25 cellular contexts compared by ENCODE assay signal in the genomic region with DNA sequence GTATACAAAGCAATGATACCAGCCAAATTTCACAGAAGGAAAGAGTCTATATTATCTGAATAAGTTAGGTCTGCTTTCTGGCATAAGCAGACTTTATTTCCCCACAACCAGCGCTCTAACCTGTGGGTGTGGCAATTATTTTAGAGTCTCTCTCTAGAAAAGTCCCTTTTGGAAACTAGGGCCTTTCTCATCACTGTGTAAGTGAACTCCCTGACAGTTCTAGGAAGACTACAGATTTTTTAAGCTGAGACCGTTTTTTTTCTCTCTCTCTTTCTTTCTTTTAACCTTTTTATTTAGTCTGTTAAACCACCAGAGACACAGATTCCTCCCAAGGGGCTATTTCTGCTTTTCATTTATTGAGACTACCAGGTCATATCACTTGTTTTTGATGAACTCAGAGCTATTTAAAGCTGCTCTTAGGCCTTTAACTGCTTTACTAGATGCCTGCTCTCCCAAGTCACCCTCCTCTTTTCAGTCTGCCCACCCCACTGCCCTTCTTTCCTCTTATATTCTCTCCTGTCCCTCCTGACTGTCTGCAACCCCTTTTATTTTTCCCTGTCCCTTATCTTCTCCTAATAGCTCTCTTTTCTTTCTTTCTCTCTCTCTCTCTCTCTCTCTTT.
A peak's percentile ranks its signal among the peaks of the same experiment; 100 is the strongest.
DNase-seq lines count a peak whose midpoint lies in the region; ATAC-seq and TF ChIP-seq lines count a peak whose summit lies in the region.
"Had no signal": no experiment of that assay in that cellular context is flagged by ENCODE, and none has a peak within 500 bp of the region (broad histone marks: within the 10 kb centered on the region; RNA-seq: fewer than 3 reads in every experiment).

No MANE protein-coding gene starts in this region.

- H3K23ac ChIP-seq in mesenchymal stem cell (ENCODE audit: low read length in 2 of 2) = no peak overlapping the region

- H3K14ac ChIP-seq in mesenchymal stem cell (ENCODE audit: low read length in 2 of 2) = no peak overlapping the region

- CTCF ChIA-PET in MCF 10A (lab: Yijun Ruan, JAX) = interaction anchor here (0.6 to 1.1 kb wide), 3 partner anchors 17 to 376 kb away, joined by 4 to 6 read pairs (median 4); no protein-coding TSS in a partner anchor
- CTCF ChIA-PET in mammary epithelial cell (lab: Charles Lee; ENCODE audit: low non-redundant PET) = no interaction called here

- H3K36me3 Mint-ChIP-seq in MCF 10A (ENCODE audit: insufficient read depth, unreplicated experiment) (no peaks in the 10 kb centered on the region), chondrocyte (ENCODE audit: low read depth) (no peaks in the 10 kb centered on the region)
- no peaks in the 10 kb centered on the region for H3K36me3 Mint-ChIP-seq in stimulated activated memory B cell treated with anti-CD40 and anti-IgM and Interleukin-4, amounts not matched to agents 10 μg/mL and 1 μg/mL and 100 μg/mL, for 72 hours
- H3K36me3 Mint-ChIP-seq: natural killer cell had no signal

- H3K79me1 ChIP-seq in mesenchymal stem cell (replicated peaks; ENCODE audit: low read length, poor library complexity, severe bottlenecking) = no peaks in the 10 kb centered on the region

- no peaks in the 10 kb centered on the region for H3K27me3 Mint-ChIP-seq in MCF 10A (ENCODE audit: insufficient read depth, unreplicated experiment)
- H3K27me3 Mint-ChIP-seq in chondrocyte (ENCODE audit: low read depth) = no peaks in the 10 kb centered on the region
- H3K27me3 Mint-ChIP-seq in stimulated activated memory B cell treated with anti-CD40 and anti-IgM and Interleukin-4, amounts not matched to agents 10 μg/mL and 1 μg/mL and 100 μg/mL, for 72 hours = no peaks in the 10 kb centered on the region
- H3K27me3 Mint-ChIP-seq: activated CD4-positive, alpha-beta T cell treated with anti-CD3 and anti-CD28 coated beads, Interleukin-2, amount 10 ng/mL, durations not matched to agents 7 days and 5 days had no signal

- H3K4me1 Mint-ChIP-seq in MCF 10A (ENCODE audit: insufficient read depth, unreplicated experiment) (peaks cover 50% of the 10 kb centered on the region), chondrocyte (ENCODE audit: low read depth) (peaks cover 24% of the 10 kb centered on the region)
- peaks cover 37% of the 10 kb centered on the region for H3K4me1 Mint-ChIP-seq in stimulated activated memory B cell treated with anti-CD40 and anti-IgM and Interleukin-4, amounts not matched to agents 10 μg/mL and 1 μg/mL and 100 μg/mL, for 72 hours
- H3K4me1 Mint-ChIP-seq: activated CD4-positive, alpha-beta T cell treated with anti-CD3 and anti-CD28 coated beads, Interleukin-2, amount 10 ng/mL, durations not matched to agents 7 days and 5 days; central memory CD8-positive, alpha-beta T cell; natural killer cell had no signal

- POLR2A ChIA-PET in MCF 10A (lab: Yijun Ruan, JAX) = interaction anchor here (0.9 to 5.4 kb wide), 3 partner anchors 9 to 17 kb away, joined by 3 to 84 read pairs (median 3); no protein-coding TSS in a partner anchor

- H2BK12ac ChIP-seq in mesenchymal stem cell (ENCODE audit: low read length in 2 of 2) = peak overlapping the region in 1 of 2 experiments; percentile 12

- peak; percentile 60 for ATAC-seq in stimulated activated memory B cell treated with anti-CD40 and anti-IgM and Interleukin-4, amounts not matched to agents 10 μg/mL and 1 μg/mL and 100 μg/mL, for 72 hours
- ATAC-seq: natural killer cell had no signal

- no TSS peak for BruUV-seq in MCF 10A (replicated peaks; lab: Mats Ljungman, UMichigan)
- BruUV-seq in mammary epithelial cell (replicated peaks; lab: Mats Ljungman, UMichigan) = no TSS peak

- H3K4me3 ChIP-seq in mammary epithelial cell (replicated peaks in 1 of 3; ENCODE audit: insufficient read depth in 1 of 3, low read depth in 2 of 3, low read length in 3 of 3) = no peak overlapping the region
- H3K4me3 ChIP-seq in mesenchymal stem cell (ENCODE audit: insufficient read depth in 1 of 2, low read depth in 1 of 2, low read length in 2 of 2) = no peak overlapping the region
- H3K4me3 ChIP-seq in effector memory CD4-positive, alpha-beta T cell (ENCODE audit: insufficient read depth, low read depth, low read length, poor library complexity, severe bottlenecking) = no peak overlapping the region
- H3K4me3 ChIP-seq: sigmoid colon, upper lobe of left lung had no signal

- dilution Hi-C loops in mammary epithelial cell (cut with HindIII; ENCODE audit: low sequenced_read_pairs) = no loop called here

- 77% methylated on average over 1 of the region's 2 CpGs for WGBS in mammary epithelial cell (ENCODE audit: low coverage, missing lambda C conversion rate)
- WGBS in mesenchymal stem cell = 20% methylated on average over 1 of the region's 2 CpGs

- H3K79me2 ChIP-seq in mammary epithelial cell (ENCODE audit: insufficient read depth, low read length) = no peaks in the 10 kb centered on the region

- no peaks in the 10 kb centered on the region for H3K27me3 ChIP-seq in mammary epithelial cell (ENCODE audit: insufficient read depth, low read length)
- peaks cover 0 to 27% of the 10 kb centered on the region in 2 experiments for H3K27me3 ChIP-seq in mesenchymal stem cell (ENCODE audit: control insufficient read depth in 1 of 2, insufficient read depth in 1 of 2, low read length in 2 of 2)
- H3K27me3 ChIP-seq in effector memory CD4-positive, alpha-beta T cell (replicated peaks; ENCODE audit: control insufficient read depth, insufficient read depth, low read length, poor library complexity, severe bottlenecking) = no peaks in the 10 kb centered on the region
- H3K27me3 ChIP-seq: sigmoid colon, upper lobe of left lung had no signal

- H2AFZ ChIP-seq in mammary epithelial cell (ENCODE audit: low read depth, low read length) (no peak overlapping the region), mesenchymal stem cell (ENCODE audit: low read depth, low read length) (no peak overlapping the region)

- H3K27ac ChIP-seq in mammary epithelial cell (ENCODE audit: insufficient read depth, low read depth, low read length) (no peak overlapping the region), mesenchymal stem cell (ENCODE audit: low read length, poor library complexity, severe bottlenecking) (peak overlapping the region; percentile 94)
- no peak overlapping the region for H3K27ac ChIP-seq in effector memory CD4-positive, alpha-beta T cell (ENCODE audit: insufficient read depth, low read length, poor library complexity, severe bottlenecking)
- H3K27ac ChIP-seq: sigmoid colon, VCaP had no signal

- intact Hi-C loops in MCF 10A (cut with micrococcal nuclease) (no loop called here), mammary epithelial cell (cut with micrococcal nuclease) (no loop called here)

- H4K8ac ChIP-seq in mesenchymal stem cell (ENCODE audit: low read length) = peak overlapping the region; percentile 16

- H2AK5ac ChIP-seq in mesenchymal stem cell (ENCODE audit: low read length, severe bottlenecking) = peak overlapping the region; percentile 44

- H4K20me1 ChIP-seq in mammary epithelial cell (ENCODE audit: insufficient read depth, low read length) = no peaks in the 10 kb centered on the region

- H3K4me2 ChIP-seq in mammary epithelial cell (ENCODE audit: insufficient read depth, low read depth, low read length) (no peak overlapping the region), mesenchymal stem cell (ENCODE audit: low read length, poor library complexity, severe bottlenecking) (no peak overlapping the region)

- no peak overlapping the region for H3K18ac ChIP-seq in mesenchymal stem cell (ENCODE audit: low read depth in 1 of 2, low read length in 2 of 2)

- H3K36me3 ChIP-seq in mammary epithelial cell (ENCODE audit: insufficient read depth, low read length) = no peaks in the 10 kb centered on the region
- H3K36me3 ChIP-seq in mesenchymal stem cell (ENCODE audit: control insufficient read depth in 1 of 2, insufficient read depth in 2 of 2, low read depth in 1 of 2, low read length in 2 of 2) = no peaks in the 10 kb centered on the region
- no peaks in the 10 kb centered on the region for H3K36me3 ChIP-seq in effector memory CD4-positive, alpha-beta T cell (ENCODE audit: control insufficient read depth, insufficient read depth, low read length)
- H3K36me3 ChIP-seq: sigmoid colon, upper lobe of left lung had no signal

- H3K4me1 ChIP-seq in mammary epithelial cell (ENCODE audit: insufficient read depth, low read length) (peaks cover 66% of the 10 kb centered on the region), mesenchymal stem cell (ENCODE audit: control insufficient read depth, insufficient read depth, low read depth, low read length) (peaks cover 13% of the 10 kb centered on the region)
- no peaks in the 10 kb centered on the region for H3K4me1 ChIP-seq in effector memory CD4-positive, alpha-beta T cell (ENCODE audit: control insufficient read depth, insufficient read depth, low read length, poor library complexity, severe bottlenecking)
- H3K4me1 ChIP-seq: sigmoid colon had no signal

- in situ Hi-C loops in mammary epithelial cell (cut with MboI; ENCODE audit: low sequenced_read_pairs in 2 of 2) = no loop called here

- H3K4me3 Mint-ChIP-seq in MCF 10A (ENCODE audit: unreplicated experiment) (no peak overlapping the region), chondrocyte (ENCODE audit: unreplicated experiment) (no peak overlapping the region)
- H3K4me3 Mint-ChIP-seq in stimulated activated memory B cell treated with anti-CD40 and anti-IgM and Interleukin-4, amounts not matched to agents 10 μg/mL and 1 μg/mL and 100 μg/mL, for 72 hours = no peak overlapping the region
- H3K4me3 Mint-ChIP-seq: activated CD4-positive, alpha-beta T cell treated with anti-CD3 and anti-CD28 coated beads, Interleukin-2, amount 10 ng/mL, durations not matched to agents 7 days and 5 days; central memory CD8-positive, alpha-beta T cell; H9; natural killer cell had no signal

- no peak overlapping the region for H2BK120ac ChIP-seq in mesenchymal stem cell (ENCODE audit: low read depth, low read length)

- H4K91ac ChIP-seq in mesenchymal stem cell (ENCODE audit: low read length) = no peak overlapping the region

- H2BK15ac ChIP-seq in mesenchymal stem cell (ENCODE audit: low read depth, poor library complexity, severe bottlenecking) = no peak overlapping the region

- DNase-seq in MCF 10A (ENCODE audit: unreplicated experiment) (no peak), mammary epithelial cell (no peak), chondrocyte (ENCODE audit: low spot score) (no peak), mesenchymal stem cell (no peak), iPS-NIHi7 (ENCODE audit: extremely low spot score) (no peak), A172 (ENCODE audit: low spot score) (no peak)
- DNase-seq in effector memory CD4-positive, alpha-beta T cell = no peak
- DNase-seq: activated CD4-positive, alpha-beta T cell treated with anti-CD3 and anti-CD28 coated beads, Interleukin-2, amount 10 ng/mL, durations not matched to agents 7 days and 5 days; activated naive CD4-positive, alpha-beta T cell treated with anti-CD3 and anti-CD28 coated beads, Interleukin-2, amount 50 U/mL, for 16 hours; aorta; COR-L47; H9; IMR-90; natural killer cell; NCI-H1105; NCI-H2029 treated with DMSO at 0.1 percent for 48 hours; NCI-H226; NCI-H748 treated with DMSO at 0.1 percent for 48 hours; RPMI8226; sigmoid colon; stimulated activated CD8-positive, alpha-beta memory T cell treated with anti-CD3 and anti-CD28 coated beads, Interleukin-4, amount 100 ng/mL, for 48 hours; upper lobe of left lung had no signal

- H3K9ac ChIP-seq in mammary epithelial cell (ENCODE audit: insufficient read depth, low read length) = no peak overlapping the region
- no peak overlapping the region for H3K9ac ChIP-seq in mesenchymal stem cell (ENCODE audit: low read length)

- H3K9me3 ChIP-seq in mammary epithelial cell (replicated peaks; ENCODE audit: insufficient read depth, low read length) (no peaks in the 10 kb centered on the region), mesenchymal stem cell (ENCODE audit: control insufficient read depth, low read length) (no peaks in the 10 kb centered on the region)
- H3K9me3 ChIP-seq in effector memory CD4-positive, alpha-beta T cell (ENCODE audit: control insufficient read depth, low read length) = no peaks in the 10 kb centered on the region
- H3K9me3 ChIP-seq: sigmoid colon, upper lobe of left lung had no signal

- H3K4ac ChIP-seq in mesenchymal stem cell (ENCODE audit: low read depth in 1 of 2, low read length in 2 of 2) = no peak overlapping the region

- H3K9me3 Mint-ChIP-seq in MCF 10A (ENCODE audit: unreplicated experiment) (no peaks in the 10 kb centered on the region), chondrocyte (ENCODE audit: low read depth) (no peaks in the 10 kb centered on the region)
- H3K9me3 Mint-ChIP-seq in stimulated activated memory B cell treated with anti-CD40 and anti-IgM and Interleukin-4, amounts not matched to agents 10 μg/mL and 1 μg/mL and 100 μg/mL, for 72 hours = no peaks in the 10 kb centered on the region
- H3K9me3 Mint-ChIP-seq: activated CD4-positive, alpha-beta T cell treated with anti-CD3 and anti-CD28 coated beads, Interleukin-2, amount 10 ng/mL, durations not matched to agents 7 days and 5 days; central memory CD8-positive, alpha-beta T cell; H9; natural killer cell had no signal

- no peak overlapping the region for H2BK5ac ChIP-seq in mesenchymal stem cell (ENCODE audit: low read depth, low read length, poor library complexity, severe bottlenecking)

- TF ChIP-seq CTCF in MCF 10A (IDR thresholded peaks at IDR 0.05; ENCODE audit: unreplicated experiment) (no peak), mammary epithelial cell (conservative IDR thresholded peaks at IDR 0.05 in 1 of 2, IDR thresholded peaks at IDR 0.05 in 1 of 2; ENCODE audit: extremely low read depth in 1 of 2, insufficient read depth in 1 of 2, low read depth in 1 of 2, low read length in 2 of 2) (no peak), chondrocyte (IDR thresholded peaks at IDR 0.05) (no peak)

- H3K27ac Mint-ChIP-seq in MCF 10A (ENCODE audit: low read depth, unreplicated experiment) = peak overlapping the region; percentile 28
- H3K27ac Mint-ChIP-seq in chondrocyte (ENCODE audit: unreplicated experiment) = peak overlapping the region; percentile 53
- peak overlapping the region; percentile 87 for H3K27ac Mint-ChIP-seq in stimulated activated memory B cell treated with anti-CD40 and anti-IgM and Interleukin-4, amounts not matched to agents 10 μg/mL and 1 μg/mL and 100 μg/mL, for 72 hours
- H3K27ac Mint-ChIP-seq: activated CD4-positive, alpha-beta T cell treated with anti-CD3 and anti-CD28 coated beads, Interleukin-2, amount 10 ng/mL, durations not matched to agents 7 days and 5 days; H9; natural killer cell had no signal

Comparison
In these comparisons a context has a peak if more than half of its experiments do, and no peak if none do; other contexts are left out.
1. H3K27ac Mint-ChIP-seq: peak in every context shown above with its lines; median percentile 87 in stimulated activated memory B cell treated with anti-CD40 and anti-IgM and Interleukin-4, amounts not matched to agents 10 μg/mL and 1 μg/mL and 100 μg/mL, for 72 hours; 53 in chondrocyte; 28 in MCF 10A.